ENCODE assay signal across 23 cellular contexts in the genomic region with DNA sequence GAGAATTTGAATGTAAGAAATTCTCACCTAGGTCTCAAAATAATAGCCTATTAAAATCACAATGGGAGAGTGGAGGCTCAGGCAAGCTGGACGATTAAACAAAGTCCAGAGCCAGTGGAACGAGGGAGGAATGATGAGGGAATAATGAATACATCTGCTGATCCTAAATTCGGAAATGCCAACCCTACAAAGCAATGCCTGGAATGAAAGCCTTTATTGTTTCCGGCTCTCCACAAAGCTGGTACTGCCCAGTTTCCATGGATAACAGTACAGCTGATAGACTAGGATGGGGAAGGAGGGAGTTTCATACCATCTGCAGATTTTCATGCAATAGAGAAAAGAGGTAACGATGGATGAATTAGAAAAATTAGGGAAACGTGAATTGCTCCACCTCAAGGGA.
DNase-seq lines count a peak whose midpoint lies in the region; ATAC-seq, FAIRE-seq and TF ChIP-seq lines count a peak whose summit lies in the region.
"Had no signal": no experiment of that assay in that cellular context is flagged by ENCODE, and none has a peak within 500 bp of the region (broad histone marks: within the 10 kb centered on the region; RNA-seq: fewer than 3 reads in every experiment).

No MANE protein-coding gene starts in this region.

- H3K4me3 ChIP-seq in mammary epithelial cell (replicated peaks in 1 of 3; ENCODE audit: insufficient read depth in 1 of 3, low read depth in 2 of 3, low read length in 3 of 3) (no peak overlapping the region), breast epithelium (no peak overlapping the region), neuronal stem cell (ENCODE audit: low read length in 2 of 2) (no peak overlapping the region)
- H3K4me3 ChIP-seq: MG63 had no signal

- no peaks in the 10 kb centered on the region for H3K36me3 ChIP-seq in mammary epithelial cell (ENCODE audit: insufficient read depth, low read length)
- H3K36me3 ChIP-seq in breast epithelium, result no peaks in the 10 kb centered on the region
- no peaks in the 10 kb centered on the region for H3K36me3 ChIP-seq in neuronal stem cell (replicated peaks in 1 of 2; ENCODE audit: control insufficient read depth in 2 of 2, insufficient read depth in 2 of 2, low read length in 2 of 2)
- H3K36me3 ChIP-seq: MG63 had no signal

- no peak overlapping the region for H3K18ac ChIP-seq in neuronal stem cell (ENCODE audit: low read length)

- no peak overlapping the region for H3K9ac ChIP-seq in mammary epithelial cell (ENCODE audit: insufficient read depth, low read length)
- no peak overlapping the region for H3K9ac ChIP-seq in neuronal stem cell (ENCODE audit: low read depth, low read length, poor library complexity)

- no peak for TF ChIP-seq CTCF in mammary epithelial cell (conservative IDR thresholded peaks at IDR 0.05 in 1 of 2, IDR thresholded peaks at IDR 0.05 in 1 of 2; ENCODE audit: extremely low read depth in 1 of 2, insufficient read depth in 1 of 2, low read depth in 1 of 2, low read length in 2 of 2)
- no peak for TF ChIP-seq CTCF in breast epithelium (IDR thresholded peaks at IDR 0.05)

- H3K4me1 ChIP-seq in mammary epithelial cell (ENCODE audit: insufficient read depth, low read length), result no peaks in the 10 kb centered on the region
- no peaks in the 10 kb centered on the region for H3K4me1 ChIP-seq in breast epithelium
- peaks cover 0 to 3% of the 10 kb centered on the region in 2 donors for H3K4me1 ChIP-seq in neuronal stem cell (ENCODE audit: control insufficient read depth in 2 of 2, insufficient read depth in 1 of 2, low read depth in 1 of 2, low read length in 2 of 2)

- no peak overlapping the region for H4K8ac ChIP-seq in neuronal stem cell (ENCODE audit: low read depth, low read length)

- CTCF ChIA-PET in mammary epithelial cell (lab: Charles Lee; ENCODE audit: low non-redundant PET), result no interaction called here

- no peak for TF ChIP-seq POLR2A in breast epithelium (IDR thresholded peaks at IDR 0.05)

- intact Hi-C loops in mammary epithelial cell (cut with micrococcal nuclease), result no loop called here
- intact Hi-C loops in breast epithelium (cut with DNase I; ENCODE audit: low total_unique reads), result no loop called here

- H4K91ac ChIP-seq in neuronal stem cell (ENCODE audit: low read depth, low read length, poor library complexity), result no peak overlapping the region

- H3K79me2 ChIP-seq in mammary epithelial cell (ENCODE audit: insufficient read depth, low read length), result no peaks in the 10 kb centered on the region

- H3K27ac ChIP-seq in mammary epithelial cell (ENCODE audit: insufficient read depth, low read depth, low read length) (no peak overlapping the region), breast epithelium (no peak overlapping the region), neuronal stem cell (replicated peaks; ENCODE audit: low read length) (no peak overlapping the region)
- H3K27ac ChIP-seq: 22Rv1 had no signal

- DNase-seq in mammary epithelial cell (peak; percentile 4), breast epithelium (ENCODE audit: low spot score in 2 of 2) (no peak), inferior parietal cortex (ENCODE audit: extremely low spot score) (peak; percentile 19), neuronal stem cell (ENCODE audit: low spot score) (peak; percentile 3), urothelium cell line (ENCODE audit: low spot score) (peak; percentile 46), OCI-M2 (lab: John Stamatoyannopoulos, UW; ENCODE audit: unreplicated experiment) (no peak)
- no peak for DNase-seq in activated naive CD4-positive, alpha-beta T cell (lab: John Stamatoyannopoulos, UW)
- DNase-seq: ACHN, DMS153, IMR-90, KG1, MG63, NCI-H1105 treated with DMSO at 0.1 percent for 48 hours, NCI-H146, NCI-H1930, NCI-H2107, NCI-H446, NCI-H526, RPMI8226, SHP77 had no signal

- H2BK12ac ChIP-seq in neuronal stem cell (ENCODE audit: low read length), result no peak overlapping the region

- FAIRE-seq in urothelium cell line (lab: Jason Lieb, UNC), result no peak
- FAIRE-seq: GM18507 had no signal

- ATAC-seq in HG03378 (IDR thresholded peaks at IDR 0.05; ENCODE audit: unreplicated experiment), result no peak

- WGBS in mammary epithelial cell (ENCODE audit: low coverage, missing lambda C conversion rate), result 64% methylated on average over 4 of the region's 6 CpGs
- WGBS in neuronal stem cell (ENCODE audit: extremely low coverage in 2 of 2, insufficient read length in 2 of 2, insufficient replicate concordance in 1 of 2), 2 donors, result no CpG with 5 or more reads among the region's 6 CpGs

- no peak overlapping the region for H3K4ac ChIP-seq in neuronal stem cell (ENCODE audit: low read length)

- H3K27me3 ChIP-seq in mammary epithelial cell (ENCODE audit: insufficient read depth, low read length), result no peaks in the 10 kb centered on the region
- no peaks in the 10 kb centered on the region for H3K27me3 ChIP-seq in breast epithelium
- no peaks in the 10 kb centered on the region for H3K27me3 ChIP-seq in neuronal stem cell (ENCODE audit: control insufficient read depth in 3 of 3, insufficient read depth in 3 of 3, low read depth in 1 of 3, low read length in 3 of 3)
- H3K27me3 ChIP-seq: MG63 had no signal

- H3K4me2 ChIP-seq in mammary epithelial cell (ENCODE audit: insufficient read depth, low read depth, low read length), result no peak overlapping the region
- H3K4me2 ChIP-seq in neuronal stem cell (ENCODE audit: insufficient read depth, low read length, poor library complexity, severe bottlenecking), result no peak overlapping the region

- dilution Hi-C loops in mammary epithelial cell (cut with HindIII; ENCODE audit: low sequenced_read_pairs), result no loop called here

- H2AFZ ChIP-seq in mammary epithelial cell (ENCODE audit: low read depth, low read length), result no peak overlapping the region
- H2AFZ ChIP-seq in neuronal stem cell (ENCODE audit: low read length), result no peak overlapping the region

- H2BK120ac ChIP-seq in neuronal stem cell (ENCODE audit: low read depth, low read length), result no peak overlapping the region

- no TSS peak for BruUV-seq in mammary epithelial cell (replicated peaks; lab: Mats Ljungman, UMichigan)

- H2BK15ac ChIP-seq in neuronal stem cell (ENCODE audit: low read length), result no peak overlapping the region

- no peak overlapping the region for H3K23ac ChIP-seq in neuronal stem cell (ENCODE audit: low read depth, low read length, poor library complexity)

- H4K20me1 ChIP-seq in mammary epithelial cell (ENCODE audit: insufficient read depth, low read length), result no peaks in the 10 kb centered on the region

- in situ Hi-C loops in mammary epithelial cell (cut with MboI; ENCODE audit: low sequenced_read_pairs in 2 of 2), result no loop called here

- no peaks in the 10 kb centered on the region for H3K9me3 ChIP-seq in mammary epithelial cell (replicated peaks; ENCODE audit: insufficient read depth, low read length)
- H3K9me3 ChIP-seq in breast epithelium, result no peaks in the 10 kb centered on the region
- H3K9me3 ChIP-seq in neuronal stem cell (replicated peaks in 1 of 2; ENCODE audit: control insufficient read depth in 2 of 2, insufficient read depth in 1 of 2, low read depth in 1 of 2, low read length in 2 of 2), result peaks cover 0 to 2% of the 10 kb centered on the region in 2 donors
- H3K9me3 ChIP-seq: MG63 had no signal

- no peak overlapping the region for H3K14ac ChIP-seq in neuronal stem cell (ENCODE audit: low read length)

- no peaks in the 10 kb centered on the region for H3K79me1 ChIP-seq in neuronal stem cell (ENCODE audit: low read depth, low read length)

- no peak overlapping the region for H2AK5ac ChIP-seq in neuronal stem cell (ENCODE audit: low read depth, low read length)

- no peak overlapping the region for H2BK5ac ChIP-seq in neuronal stem cell (ENCODE audit: low read length)

Comparison
In these comparisons a context has a peak if more than half of its experiments do, and no peak if none do; other contexts are left out.
1. DNase-seq: peak in mammary epithelial cell (single experiment), inferior parietal cortex (single experiment), neuronal stem cell (single experiment) and urothelium cell line (single experiment); none in breast epithelium (0 of 2), activated naive CD4-positive, alpha-beta T cell (0 of 4) and OCI-M2 (single experiment).